Comparison of ENCODE assay signal across 1 cellular context in the genomic region with DNA sequence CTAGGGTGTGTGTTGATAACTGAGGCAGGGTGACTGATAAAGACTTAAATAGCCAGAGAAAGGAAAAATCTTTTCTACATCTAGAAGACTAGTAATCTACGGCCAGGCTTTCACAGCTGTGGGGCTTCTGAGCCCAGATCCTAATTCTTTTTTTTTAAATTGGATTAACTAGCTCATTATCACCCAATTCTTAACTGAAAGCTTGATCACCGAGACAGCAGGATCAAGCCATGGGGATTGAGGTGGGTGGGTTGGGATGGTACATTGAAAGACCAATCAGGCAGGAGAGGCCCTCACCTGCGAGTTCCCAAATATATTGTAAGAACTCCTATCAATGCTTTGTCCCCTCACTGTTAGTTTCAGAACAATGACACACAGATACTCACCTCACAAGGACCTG.
TF ChIP-seq lines count a peak whose summit lies in the region.

No MANE protein-coding gene starts in this region.

TF ChIP-seq in HepG2, 621 proteins besides CTCF, POLR2A, EP300 and RAD21:
- TF ChIP-seq, protein P1, sequence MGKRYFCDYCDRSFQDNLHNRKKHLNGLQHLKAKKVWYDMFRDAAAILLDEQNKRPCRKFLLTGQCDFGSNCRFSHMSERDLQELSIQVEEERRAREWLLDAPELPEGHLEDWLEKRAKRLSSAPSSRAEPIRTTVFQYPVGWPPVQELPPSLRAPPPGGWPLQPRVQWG (CRISPR knock-in tag; IDR thresholded peaks at IDR 0.05; ENCODE audit: borderline replicate concordance, low read depth), result no peak
- TF ChIP-seq ZNF724P (CRISPR knock-in tag; IDR thresholded peaks at IDR 0.05; ENCODE audit: borderline replicate concordance) (no peak), EED (CRISPR knock-in tag; IDR thresholded peaks at IDR 0.05) (no peak), MTA1 (CRISPR knock-in tag; IDR thresholded peaks at IDR 0.05; ENCODE audit: borderline replicate concordance) (no peak), ZNF614 (CRISPR knock-in tag; IDR thresholded peaks at IDR 0.05; ENCODE audit: borderline replicate concordance) (no peak)
